In the genomic region with DNA sequence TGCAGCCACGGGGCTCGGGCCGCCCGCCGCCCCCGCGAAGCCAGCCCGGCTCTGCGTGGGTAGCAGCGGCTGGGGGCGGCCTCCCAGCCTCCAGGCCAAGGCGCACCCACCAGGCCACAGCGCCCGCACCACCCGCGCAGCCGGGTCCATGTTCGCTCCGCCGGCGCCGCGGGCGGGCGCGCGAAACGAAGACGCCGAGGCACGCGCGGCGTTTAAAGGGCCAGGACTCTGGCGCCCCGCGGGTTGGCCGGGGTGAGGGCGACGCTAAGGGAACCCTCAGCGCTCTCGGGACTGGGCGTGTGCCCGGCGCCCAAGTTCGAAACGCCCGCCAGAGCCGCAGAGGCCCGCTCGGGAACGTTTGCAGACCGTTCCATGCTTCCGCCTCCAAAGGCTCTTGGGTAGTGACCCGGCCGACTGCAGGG, we compare ENCODE assay signal across 8 cellular contexts. TPM values are rescaled to one million over a fixed set of nuclear protein-coding genes. Genes with fewer than 3 reads are reported as not detected.
A peak's percentile ranks its signal among the peaks of the same experiment; 100 is the strongest.
DNase-seq lines count a peak whose midpoint lies in the region; ATAC-seq and TF ChIP-seq lines count a peak whose summit lies in the region.

A gene (minus strand): TSS at position 162 of the 422 bp plus-strand sequence. CDS start 12 bp downstream, at position 150.

- H3K4me1 ChIP-seq in GM23338 (ENCODE audit: insufficient read depth) (peaks cover 12% of the 10 kb centered on the region; the same call in 1 of the 2 replicates), upper lobe of left lung (peaks cover 20 to 39% (median 30%) of the 10 kb centered on the region in 4 donors)

- peak in 1 of 4 donors; percentile 54 for TF ChIP-seq POLR2A in upper lobe of left lung (IDR thresholded peaks at IDR 0.05)

- peaks cover 5% of the 10 kb centered on the region; the same call in 1 of the 2 replicates for H3F3A ChIP-seq in GM23338 (replicated peaks; ENCODE audit: low read depth)

- peak; percentile 62 for ATAC-seq in GM23338
- peak; percentile 72 to 77 (median 74) for ATAC-seq in T-cell (replicated peaks in 1 of 4)
- peak; percentile 90 for ATAC-seq in left cardiac atrium
- ATAC-seq in upper lobe of left lung (ENCODE audit: low FRiP score in 2 of 2): peak; percentile 88 to 94

- no peak for TF ChIP-seq EP300 in upper lobe of left lung (IDR thresholded peaks at IDR 0.05)

- intact Hi-C loops in left cardiac atrium (cut with DNase I) (no loop called here), posterior vena cava (cut with DNase I) (no loop called here)

- peaks cover 25% of the 10 kb centered on the region for H3K79me2 ChIP-seq in GM23338 (replicated peaks; ENCODE audit: insufficient read depth)

- H3K36me3 Mint-ChIP-seq in GM23338 (ENCODE audit: low read depth) (peaks cover 38% of the 10 kb centered on the region), T-cell (peaks cover 3% of the 10 kb centered on the region)

- peaks cover 15% of the 10 kb centered on the region for H3K9me3 Mint-ChIP-seq in GM23338
- H3K9me3 Mint-ChIP-seq in T-cell: no peaks in the 10 kb centered on the region

- peak within 1 kb of the TSS; percentile 94 for H3K4me3 ChIP-seq in GM23338
- H3K4me3 ChIP-seq in upper lobe of left lung: peak within 1 kb of the TSS; percentile 68 to 100 (median 86)

- H3K36me3 ChIP-seq in GM23338 (ENCODE audit: insufficient read depth): 0 out of 2 replicates have a peak, but pooled peaks cover 4% of the 10 kb centered on the region
- H3K36me3 ChIP-seq in upper lobe of left lung: peaks cover 2 to 19% (median 13%) of the 10 kb centered on the region in 4 donors

- peak within 1 kb of the TSS; percentile 98 for H3K4me2 ChIP-seq in GM23338

- H3K27ac ChIP-seq in GM23338 (ENCODE audit: low read depth): peak within 1 kb of the TSS; percentile 98
- peak within 1 kb of the TSS; percentile 73 for H3K27ac ChIP-seq in adipose tissue (ENCODE audit: low read depth, low read length)
- peak within 1 kb of the TSS; percentile 94 to 97 (median 96) for H3K27ac ChIP-seq in upper lobe of left lung

- TF ChIP-seq CTCF in GM23338 (conservative IDR thresholded peaks at IDR 0.05; ENCODE audit: low read depth in 2 of 2) (no peak), LNCAP (IDR thresholded peaks at IDR 0.05) (0 out of 2 replicates have a peak, but pooled peaks have one; percentile 10), upper lobe of left lung (IDR thresholded peaks at IDR 0.05) (peak in 1 of 6 experiments; percentile 7)

- CTCF ChIA-PET in T-cell (lab: Charles Lee): interaction anchor here in 1 of 2 donors (2.4 kb wide), 1 partner anchor 32 kb away, joined by 8 read pairs; a partner anchor contains a TSS

- H4K20me1 ChIP-seq in GM23338 (replicated peaks; ENCODE audit: insufficient read depth): peaks cover 4% of the 10 kb centered on the region

- DNase-seq in GM03348 (ENCODE audit: low spot score) (peak; percentile 92), GM23338 (ENCODE audit: low spot score) (peak; percentile 83), T-cell (peak; percentile 61 to 86 (median 74)), left cardiac atrium (peak; percentile 89), posterior vena cava (ENCODE audit: low spot score) (peak; percentile 95), upper lobe of left lung (peak; percentile 81 to 98)

- H3K4me3 Mint-ChIP-seq in GM23338: peak within 1 kb of the TSS; percentile 98
- H3K4me3 Mint-ChIP-seq in T-cell: peak within 1 kb of the TSS; percentile 95 to 96 (median 96)

- H3K27ac Mint-ChIP-seq in GM23338 (peak within 1 kb of the TSS; percentile 99), T-cell (peak within 1 kb of the TSS; percentile 98 to 100)

- peaks cover 17% of the 10 kb centered on the region for H3K4me1 Mint-ChIP-seq in GM23338
- peaks cover 33 to 41% (median 38%) of the 10 kb centered on the region in 3 donors for H3K4me1 Mint-ChIP-seq in T-cell

- H2AFZ ChIP-seq in GM23338: peak within 1 kb of the TSS; percentile 97

- no peaks in the 10 kb centered on the region for H3K9me2 ChIP-seq in GM23338 (ENCODE audit: insufficient read depth)

- 0 to 1% (median 0%) methylated on average over 55 to 56 of the region's 56 CpGs for WGBS in adipose tissue, 3 donors
- WGBS in upper lobe of left lung, 2 donors: 0% methylated on average over 34 of the region's 56 CpGs; no CpG with 5 or more reads in 1 of the 2 donors

- peaks cover 24% of the 10 kb centered on the region for H3K27me3 Mint-ChIP-seq in GM23338 (ENCODE audit: insufficient read depth, low read depth, poor library complexity)
- H3K27me3 Mint-ChIP-seq in T-cell: peaks cover 0 to under 1% of the 10 kb centered on the region in 2 donors

- POLR2A ChIA-PET in T-cell (lab: Charles Lee): no interaction called here

- no peaks in the 10 kb centered on the region for H3K9me3 ChIP-seq in upper lobe of left lung

- H3K27me3 ChIP-seq in GM23338 (ENCODE audit: insufficient read depth) (no peaks in the 10 kb centered on the region), upper lobe of left lung (no peaks in the 10 kb centered on the region)

TF ChIP-seq in GM23338, 12 proteins besides CTCF, POLR2A, EP300 and RAD21 (continues in another document):
- TF ChIP-seq ZNF331 (CRISPR knock-in tag; IDR thresholded peaks at IDR 0.05; ENCODE audit: low read depth): no peak
- TF ChIP-seq JUNB (IDR thresholded peaks at IDR 0.05; ENCODE audit: unreplicated experiment): no peak
- no peak for TF ChIP-seq NANOG (IDR thresholded peaks at IDR 0.05; ENCODE audit: borderline replicate concordance)
- TF ChIP-seq EZH2 (IDR thresholded peaks at IDR 0.05; ENCODE audit: low read depth, unreplicated experiment): no peak
- TF ChIP-seq, protein P1, sequence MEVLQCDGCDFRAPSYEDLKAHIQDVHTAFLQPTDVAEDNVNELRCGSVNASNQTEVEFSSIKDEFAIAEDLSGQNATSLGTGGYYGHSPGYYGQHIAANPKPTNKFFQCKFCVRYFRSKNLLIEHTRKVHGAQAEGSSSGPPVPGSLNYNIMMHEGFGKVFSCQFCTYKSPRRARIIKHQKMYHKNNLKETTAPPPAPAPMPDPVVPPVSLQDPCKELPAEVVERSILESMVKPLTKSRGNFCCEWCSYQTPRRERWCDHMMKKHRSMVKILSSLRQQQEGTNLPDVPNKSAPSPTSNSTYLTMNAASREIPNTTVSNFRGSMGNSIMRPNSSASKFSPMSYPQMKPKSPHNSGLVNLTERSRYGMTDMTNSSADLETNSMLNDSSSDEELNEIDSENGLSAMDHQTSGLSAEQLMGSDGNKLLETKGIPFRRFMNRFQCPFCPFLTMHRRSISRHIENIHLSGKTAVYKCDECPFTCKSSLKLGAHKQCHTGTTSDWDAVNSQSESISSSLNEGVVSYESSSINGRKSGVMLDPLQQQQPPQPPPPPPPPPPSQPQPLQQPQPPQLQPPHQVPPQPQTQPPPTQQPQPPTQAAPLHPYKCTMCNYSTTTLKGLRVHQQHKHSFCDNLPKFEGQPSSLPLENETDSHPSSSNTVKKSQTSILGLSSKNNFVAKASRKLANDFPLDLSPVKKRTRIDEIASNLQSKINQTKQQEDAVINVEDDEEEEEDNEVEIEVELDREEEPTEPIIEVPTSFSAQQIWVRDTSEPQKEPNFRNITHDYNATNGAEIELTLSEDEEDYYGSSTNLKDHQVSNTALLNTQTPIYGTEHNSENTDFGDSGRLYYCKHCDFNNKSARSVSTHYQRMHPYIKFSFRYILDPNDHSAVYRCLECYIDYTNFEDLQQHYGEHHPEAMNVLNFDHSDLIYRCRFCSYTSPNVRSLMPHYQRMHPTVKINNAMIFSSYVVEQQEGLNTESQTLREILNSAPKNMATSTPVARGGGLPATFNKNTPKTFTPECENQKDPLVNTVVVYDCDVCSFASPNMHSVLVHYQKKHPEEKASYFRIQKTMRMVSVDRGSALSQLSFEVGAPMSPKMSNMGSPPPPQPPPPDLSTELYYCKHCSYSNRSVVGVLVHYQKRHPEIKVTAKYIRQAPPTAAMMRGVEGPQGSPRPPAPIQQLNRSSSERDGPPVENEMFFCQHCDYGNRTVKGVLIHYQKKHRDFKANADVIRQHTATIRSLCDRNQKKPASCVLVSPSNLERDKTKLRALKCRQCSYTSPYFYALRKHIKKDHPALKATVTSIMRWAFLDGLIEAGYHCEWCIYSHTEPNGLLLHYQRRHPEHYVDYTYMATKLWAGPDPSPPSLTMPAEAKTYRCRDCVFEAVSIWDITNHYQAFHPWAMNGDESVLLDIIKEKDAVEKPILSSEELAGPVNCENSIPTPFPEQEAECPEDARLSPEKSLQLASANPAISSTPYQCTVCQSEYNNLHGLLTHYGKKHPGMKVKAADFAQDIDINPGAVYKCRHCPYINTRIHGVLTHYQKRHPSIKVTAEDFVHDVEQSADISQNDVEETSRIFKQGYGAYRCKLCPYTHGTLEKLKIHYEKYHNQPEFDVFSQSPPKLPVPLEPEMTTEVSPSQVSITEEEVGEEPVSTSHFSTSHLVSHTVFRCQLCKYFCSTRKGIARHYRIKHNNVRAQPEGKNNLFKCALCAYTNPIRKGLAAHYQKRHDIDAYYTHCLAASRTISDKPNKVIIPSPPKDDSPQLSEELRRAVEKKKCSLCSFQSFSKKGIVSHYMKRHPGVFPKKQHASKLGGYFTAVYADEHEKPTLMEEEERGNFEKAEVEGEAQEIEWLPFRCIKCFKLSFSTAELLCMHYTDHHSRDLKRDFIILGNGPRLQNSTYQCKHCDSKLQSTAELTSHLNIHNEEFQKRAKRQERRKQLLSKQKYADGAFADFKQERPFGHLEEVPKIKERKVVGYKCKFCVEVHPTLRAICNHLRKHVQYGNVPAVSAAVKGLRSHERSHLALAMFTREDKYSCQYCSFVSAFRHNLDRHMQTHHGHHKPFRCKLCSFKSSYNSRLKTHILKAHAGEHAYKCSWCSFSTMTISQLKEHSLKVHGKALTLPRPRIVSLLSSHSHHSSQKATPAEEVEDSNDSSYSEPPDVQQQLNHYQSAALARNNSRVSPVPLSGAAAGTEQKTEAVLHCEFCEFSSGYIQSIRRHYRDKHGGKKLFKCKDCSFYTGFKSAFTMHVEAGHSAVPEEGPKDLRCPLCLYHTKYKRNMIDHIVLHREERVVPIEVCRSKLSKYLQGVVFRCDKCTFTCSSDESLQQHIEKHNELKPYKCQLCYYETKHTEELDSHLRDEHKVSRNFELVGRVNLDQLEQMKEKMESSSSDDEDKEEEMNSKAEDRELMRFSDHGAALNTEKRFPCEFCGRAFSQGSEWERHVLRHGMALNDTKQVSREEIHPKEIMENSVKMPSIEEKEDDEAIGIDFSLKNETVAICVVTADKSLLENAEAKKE (CRISPR knock-in tag; IDR thresholded peaks at IDR 0.05): no peak

RNA-seq across cellular contexts. Expression of the gene that starts here (rescaled TPM):
- total RNA-seq in GM23338 (2014; rRNA removed; shearing (Covaris generic)): 108 and 124 TPM in 2 replicates
- 56.3 and 59.7 TPM in 2 replicates for polyA plus RNA-seq in GM23338 (2016; fragmentation: Nextera tagmentation; extraction: Ambion mirVana)
- total RNA-seq in T-cell: 10 to 100 TPM; 60.2 to 91.7 (median 79.2) TPM
- polyA plus RNA-seq in adipose tissue: 10 to 100 TPM; 36.1 to 63.9 (median 39.9) TPM
- 100 to 1,000 TPM; 111 to 155 TPM for total RNA-seq in left cardiac atrium
- 10 to 100 TPM; 38.6 to 38.9 TPM for total RNA-seq in posterior vena cava
- total RNA-seq in upper lobe of left lung: 100 to 1,000 TPM in 1 of 6 donors, 10 to 100 TPM in 5; 45.9 to 116 (median 61.1) TPM

Comparison
In these comparisons a context has a peak if more than half of its experiments do, and no peak if none do; other contexts are left out.
1. Peak in every context shown above with its lines: DNase-seq, ATAC-seq, H3K4me3 ChIP-seq and H3K27ac ChIP-seq.